In genomic region chr18:72160504-72161445, GRCh38 we compare ENCODE assay signal across 13 cellular contexts.
DNase-seq lines count a peak whose midpoint lies in the region; ATAC-seq and TF ChIP-seq lines count a peak whose summit lies in the region.
"Had no signal": no experiment of that assay in that cellular context is flagged by ENCODE, and none has a peak within 500 bp of the region (broad histone marks: within the 10 kb centered on the region; RNA-seq: fewer than 3 reads in every experiment).

No MANE protein-coding gene starts in this region.

- no peak overlapping the region for H3K4me2 ChIP-seq in mesenchymal stem cell (ENCODE audit: low read length, poor library complexity, severe bottlenecking)
- H3K4me2 ChIP-seq in Karpas-422 (ENCODE audit: low read depth, low read length, poor library complexity, severe bottlenecking), result no peak overlapping the region
- H3K4me2 ChIP-seq in GM23248 (ENCODE audit: unreplicated experiment), result no peak overlapping the region

- no peaks in the 10 kb centered on the region for H4K20me1 ChIP-seq in Karpas-422 (ENCODE audit: insufficient read depth, low read depth, low read length)
- no peaks in the 10 kb centered on the region for H4K20me1 ChIP-seq in GM23248 (ENCODE audit: insufficient read depth)

- H2BK12ac ChIP-seq in mesenchymal stem cell (ENCODE audit: low read length in 2 of 2), result no peak overlapping the region

- H3K4me1 Mint-ChIP-seq in IgD-negative memory B cell, result peaks cover 7 to 15% (median 9%) of the 10 kb centered on the region in 3 donors
- H3K4me1 Mint-ChIP-seq: CD14-positive monocyte had no signal

- in situ Hi-C loops in GM13976 (cut with MboI; ENCODE audit: low sequenced_read_pairs, unreplicated experiment) (no loop called here), GM23248 (cut with MboI) (no loop called here)

- peak overlapping the region; percentile 9 to 80 (median 64) for H3K4me3 Mint-ChIP-seq in IgD-negative memory B cell
- H3K4me3 Mint-ChIP-seq: CD14-positive monocyte had no signal

- no peak overlapping the region for H3K23ac ChIP-seq in mesenchymal stem cell (ENCODE audit: low read length in 2 of 2)

- H3K27me3 ChIP-seq in mesenchymal stem cell (ENCODE audit: control insufficient read depth in 1 of 2, insufficient read depth in 1 of 2, low read length in 2 of 2) (no peaks in the 10 kb centered on the region), Karpas-422 (ENCODE audit: low read length) (no peaks in the 10 kb centered on the region), GM23248 (replicated peaks; ENCODE audit: insufficient read depth) (no peaks in the 10 kb centered on the region)
- H3K27me3 ChIP-seq: neutrophil had no signal

- H3K36me3 Mint-ChIP-seq in IgD-negative memory B cell, result no peaks in the 10 kb centered on the region
- H3K36me3 Mint-ChIP-seq: CD14-positive monocyte had no signal

- H3K36me3 ChIP-seq in mesenchymal stem cell (ENCODE audit: control insufficient read depth in 1 of 2, insufficient read depth in 2 of 2, low read depth in 1 of 2, low read length in 2 of 2) (no peaks in the 10 kb centered on the region), Karpas-422 (ENCODE audit: insufficient read depth, low read length) (no peaks in the 10 kb centered on the region), GM23248 (ENCODE audit: low read depth) (no peaks in the 10 kb centered on the region)
- H3K36me3 ChIP-seq: neutrophil had no signal

- H3K9me3 ChIP-seq in mesenchymal stem cell (ENCODE audit: control insufficient read depth, low read length) (peaks cover 2% of the 10 kb centered on the region), Karpas-422 (ENCODE audit: low read length) (peaks cover 44% of the 10 kb centered on the region), GM23248 (ENCODE audit: low read depth) (no peaks in the 10 kb centered on the region)
- H3K9me3 ChIP-seq: neutrophil had no signal

- H3K27ac ChIP-seq in mesenchymal stem cell (ENCODE audit: low read length, poor library complexity, severe bottlenecking) (no peak overlapping the region), Karpas-422 (ENCODE audit: low read length) (no peak overlapping the region), GM23248 (no peak overlapping the region)
- H3K27ac ChIP-seq: neutrophil had no signal

- no peaks in the 10 kb centered on the region for H3K4me1 ChIP-seq in mesenchymal stem cell (ENCODE audit: control insufficient read depth, insufficient read depth, low read depth, low read length)
- H3K4me1 ChIP-seq in Karpas-422 (ENCODE audit: low read length), result no peaks in the 10 kb centered on the region
- H3K4me1 ChIP-seq in GM23248 (ENCODE audit: insufficient read depth), result no peaks in the 10 kb centered on the region

- H3K79me1 ChIP-seq in mesenchymal stem cell (replicated peaks; ENCODE audit: low read length, poor library complexity, severe bottlenecking), result no peaks in the 10 kb centered on the region

- H2AK5ac ChIP-seq in mesenchymal stem cell (ENCODE audit: low read length, severe bottlenecking), result no peak overlapping the region

- no peaks in the 10 kb centered on the region for H3F3A ChIP-seq in GM23248 (ENCODE audit: insufficient read depth)

- H3K9me2 ChIP-seq in Karpas-422 (replicated peaks; ENCODE audit: insufficient read depth, low read length) (no peaks in the 10 kb centered on the region), GM23248 (ENCODE audit: insufficient read depth) (no peaks in the 10 kb centered on the region)

- H3K9me3 Mint-ChIP-seq in IgD-negative memory B cell, result peaks cover 0 to 2% (median 0%) of the 10 kb centered on the region in 3 donors

- no peak overlapping the region for H3K9ac ChIP-seq in mesenchymal stem cell (ENCODE audit: low read length)
- no peak overlapping the region for H3K9ac ChIP-seq in Karpas-422 (ENCODE audit: low read length)
- no peak overlapping the region for H3K9ac ChIP-seq in GM23248

- no peak overlapping the region for H4K91ac ChIP-seq in mesenchymal stem cell (ENCODE audit: low read length)

- WGBS in mesenchymal stem cell, result 77% methylated on average over 3 of the region's 5 CpGs
- WGBS in GM23248 (ENCODE audit: low coverage in 1 of 2, low lambda C conversion rate in 2 of 2, missing lambda C conversion rate in 2 of 2), 2 experiments, result 11 to 14% methylated on average over 5 of the region's 5 CpGs

- H2AFZ ChIP-seq in mesenchymal stem cell (ENCODE audit: low read depth, low read length) (no peak overlapping the region), Karpas-422 (ENCODE audit: low read length) (no peak overlapping the region), GM23248 (no peak overlapping the region)

- H3K18ac ChIP-seq in mesenchymal stem cell (ENCODE audit: low read depth in 1 of 2, low read length in 2 of 2), result no peak overlapping the region

- no peak overlapping the region for H3K4ac ChIP-seq in mesenchymal stem cell (ENCODE audit: low read depth in 1 of 2, low read length in 2 of 2)

- H3K27me3 Mint-ChIP-seq in IgD-negative memory B cell, result no peaks in the 10 kb centered on the region

- H2BK15ac ChIP-seq in mesenchymal stem cell (ENCODE audit: low read depth, poor library complexity, severe bottlenecking), result no peak overlapping the region

- ATAC-seq in GM21717 (IDR thresholded peaks at IDR 0.05; ENCODE audit: unreplicated experiment) (peak; percentile 93), omental fat pad (ENCODE audit: low FRiP score) (no peak)

- no peak overlapping the region for H4K8ac ChIP-seq in mesenchymal stem cell (ENCODE audit: low read length)

- H2BK120ac ChIP-seq in mesenchymal stem cell (ENCODE audit: low read depth, low read length), result no peak overlapping the region

- no peak overlapping the region for H3K14ac ChIP-seq in mesenchymal stem cell (ENCODE audit: low read length in 2 of 2)

- H3K79me2 ChIP-seq in Karpas-422 (ENCODE audit: low read length), result no peaks in the 10 kb centered on the region
- H3K79me2 ChIP-seq in GM23248 (ENCODE audit: insufficient read depth), result no peaks in the 10 kb centered on the region

- no peak for TF ChIP-seq CTCF in GM13976 (IDR thresholded peaks at IDR 0.05; ENCODE audit: borderline replicate concordance, control extremely low read depth, extremely low read depth, insufficient read depth, missing control alignments)
- no peak for TF ChIP-seq CTCF in omental fat pad (IDR thresholded peaks at IDR 0.05)

- H3K27ac Mint-ChIP-seq in IgD-negative memory B cell, result peak overlapping the region in 2 of 3 donors; percentile 9 to 25
- H3K27ac Mint-ChIP-seq: CD14-positive monocyte had no signal

- H3K4me3 ChIP-seq in mesenchymal stem cell (ENCODE audit: insufficient read depth in 1 of 2, low read depth in 1 of 2, low read length in 2 of 2) (no peak overlapping the region), Karpas-422 (ENCODE audit: low read length) (no peak overlapping the region), GM23248 (no peak overlapping the region)

- DNase-seq in GM13976 (ENCODE audit: low spot score) (peak; percentile 4), SW480 (ENCODE audit: low spot score) (peak; percentile 6), mesenchymal stem cell (no peak), omental fat pad (ENCODE audit: low spot score) (no peak), Karpas-422 (no peak), GM23248 (no peak)
- DNase-seq: activated CD8-positive, alpha-beta memory T cell treated with anti-CD3 and anti-CD28 coated beads for 24 hours; islet precursor cell; stimulated activated CD4-positive, alpha-beta T cell treated with anti-CD3 and anti-CD28 coated beads, Interleukin-4, amount 100 ng/mL, for 24 hours had no signal

- H2BK5ac ChIP-seq in mesenchymal stem cell (ENCODE audit: low read depth, low read length, poor library complexity, severe bottlenecking), result no peak overlapping the region

Comparison
In these comparisons a context has a peak if more than half of its experiments do, and no peak if none do; other contexts are left out.
1. DNase-seq: peak in GM13976 (single experiment) and SW480 (single experiment); none in mesenchymal stem cell (single experiment), omental fat pad (single experiment), Karpas-422 (single experiment) and GM23248 (single experiment).